In genomic region chr18:70183441-70183840, GRCh38 we compare ENCODE assay signal across 3 cellular contexts.
TF ChIP-seq lines count a peak whose summit lies in the region.

No MANE protein-coding gene starts in this region.

TF ChIP-seq in A549, 52 proteins besides CTCF, POLR2A, EP300 and RAD21:
- TF ChIP-seq TFCP2L1 (CRISPR knock-in tag; IDR thresholded peaks at IDR 0.05) (no peak), HEYL (CRISPR knock-in tag; IDR thresholded peaks at IDR 0.05) (no peak), MAX (IDR thresholded peaks at IDR 0.05) (no peak), ZC3H11A (IDR thresholded peaks at IDR 0.05) (no peak), HOXB5 (CRISPR knock-in tag; IDR thresholded peaks at IDR 0.05) (no peak), JUNB (IDR thresholded peaks at IDR 0.05) (no peak), RFX5 (IDR thresholded peaks at IDR 0.05) (no peak), GATA3 (IDR thresholded peaks at IDR 0.05; ENCODE audit: borderline replicate concordance) (no peak), CBX2 (IDR thresholded peaks at IDR 0.05; ENCODE audit: borderline replicate concordance, low read depth) (no peak)
- TF ChIP-seq, protein P1, sequence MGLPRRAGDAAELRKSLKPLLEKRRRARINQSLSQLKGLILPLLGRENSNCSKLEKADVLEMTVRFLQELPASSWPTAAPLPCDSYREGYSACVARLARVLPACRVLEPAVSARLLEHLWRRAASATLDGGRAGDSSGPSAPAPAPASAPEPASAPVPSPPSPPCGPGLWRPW (IDR thresholded peaks at IDR 0.05) = no peak
- TF ChIP-seq, protein P2, sequence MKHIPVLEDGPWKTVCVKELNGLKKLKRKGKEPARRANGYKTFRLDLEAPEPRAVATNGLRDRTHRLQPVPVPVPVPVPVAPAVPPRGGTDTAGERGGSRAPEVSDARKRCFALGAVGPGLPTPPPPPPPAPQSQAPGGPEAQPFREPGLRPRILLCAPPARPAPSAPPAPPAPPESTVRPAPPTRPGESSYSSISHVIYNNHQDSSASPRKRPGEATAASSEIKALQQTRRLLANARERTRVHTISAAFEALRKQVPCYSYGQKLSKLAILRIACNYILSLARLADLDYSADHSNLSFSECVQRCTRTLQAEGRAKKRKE (CRISPR knock-in tag; IDR thresholded peaks at IDR 0.05; ENCODE audit: low read depth) = no peak
- TF ChIP-seq, protein P3, sequence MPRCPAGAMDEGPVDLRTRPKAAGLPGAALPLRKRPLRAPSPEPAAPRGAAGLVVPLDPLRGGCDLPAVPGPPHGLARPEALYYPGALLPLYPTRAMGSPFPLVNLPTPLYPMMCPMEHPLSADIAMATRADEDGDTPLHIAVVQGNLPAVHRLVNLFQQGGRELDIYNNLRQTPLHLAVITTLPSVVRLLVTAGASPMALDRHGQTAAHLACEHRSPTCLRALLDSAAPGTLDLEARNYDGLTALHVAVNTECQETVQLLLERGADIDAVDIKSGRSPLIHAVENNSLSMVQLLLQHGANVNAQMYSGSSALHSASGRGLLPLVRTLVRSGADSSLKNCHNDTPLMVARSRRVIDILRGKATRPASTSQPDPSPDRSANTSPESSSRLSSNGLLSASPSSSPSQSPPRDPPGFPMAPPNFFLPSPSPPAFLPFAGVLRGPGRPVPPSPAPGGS (IDR thresholded peaks at IDR 0.05) = no peak
- TF ChIP-seq, protein P4, sequence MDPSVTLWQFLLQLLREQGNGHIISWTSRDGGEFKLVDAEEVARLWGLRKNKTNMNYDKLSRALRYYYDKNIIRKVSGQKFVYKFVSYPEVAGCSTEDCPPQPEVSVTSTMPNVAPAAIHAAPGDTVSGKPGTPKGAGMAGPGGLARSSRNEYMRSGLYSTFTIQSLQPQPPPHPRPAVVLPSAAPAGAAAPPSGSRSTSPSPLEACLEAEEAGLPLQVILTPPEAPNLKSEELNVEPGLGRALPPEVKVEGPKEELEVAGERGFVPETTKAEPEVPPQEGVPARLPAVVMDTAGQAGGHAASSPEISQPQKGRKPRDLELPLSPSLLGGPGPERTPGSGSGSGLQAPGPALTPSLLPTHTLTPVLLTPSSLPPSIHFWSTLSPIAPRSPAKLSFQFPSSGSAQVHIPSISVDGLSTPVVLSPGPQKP (IDR thresholded peaks at IDR 0.05; ENCODE audit: low read depth, low read length) = no peak

TF ChIP-seq in HCT116, 20 proteins besides CTCF, POLR2A, EP300 and RAD21:
- no peak for TF ChIP-seq YY1 (IDR thresholded peaks at IDR 0.05; ENCODE audit: extremely low read depth, insufficient replicate concordance, low read depth, low read length)
- TF ChIP-seq REST (IDR thresholded peaks at IDR 0.05; ENCODE audit: low read depth) = no peak
- no peak for TF ChIP-seq TCF7L2 (IDR thresholded peaks at IDR 0.05; ENCODE audit: borderline replicate concordance, extremely low read depth, insufficient read depth, insufficient read length)
- TF ChIP-seq POLR2AphosphoS5 (IDR thresholded peaks at IDR 0.05; ENCODE audit: low read depth, low read length) = no peak
- TF ChIP-seq SP1 (IDR thresholded peaks at IDR 0.05; ENCODE audit: low read depth) = no peak
- TF ChIP-seq, protein P5, sequence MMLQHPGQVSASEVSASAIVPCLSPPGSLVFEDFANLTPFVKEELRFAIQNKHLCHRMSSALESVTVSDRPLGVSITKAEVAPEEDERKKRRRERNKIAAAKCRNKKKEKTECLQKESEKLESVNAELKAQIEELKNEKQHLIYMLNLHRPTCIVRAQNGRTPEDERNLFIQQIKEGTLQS (IDR thresholded peaks at IDR 0.05) = no peak
- no peak for TF ChIP-seq EZH2phosphoT487 (IDR thresholded peaks at IDR 0.05; ENCODE audit: borderline replicate concordance)
- TF ChIP-seq EGR1 (IDR thresholded peaks at IDR 0.05; ENCODE audit: low read depth) = no peak
- no peak for TF ChIP-seq SIN3A (IDR thresholded peaks at IDR 0.05; ENCODE audit: low read depth)
- TF ChIP-seq CBX3 (IDR thresholded peaks at IDR 0.05; ENCODE audit: low read depth) = no peak
- no peak for TF ChIP-seq ELF1 (IDR thresholded peaks at IDR 0.05; ENCODE audit: borderline replicate concordance, low read depth)
- TF ChIP-seq MAX (IDR thresholded peaks at IDR 0.05) = no peak
- no peak for TF ChIP-seq ZFX (IDR thresholded peaks at IDR 0.05)
- TF ChIP-seq SRF (IDR thresholded peaks at IDR 0.05; ENCODE audit: low read depth) = no peak
- no peak for TF ChIP-seq FOSL1 (IDR thresholded peaks at IDR 0.05; ENCODE audit: low read depth)
- no peak for TF ChIP-seq EZH2 (IDR thresholded peaks at IDR 0.05)
- TF ChIP-seq ZNF274 (IDR thresholded peaks at IDR 0.05; ENCODE audit: low read depth, low read length) = no peak
- no peak for TF ChIP-seq JUND (IDR thresholded peaks at IDR 0.05)
- TF ChIP-seq, protein P6, sequence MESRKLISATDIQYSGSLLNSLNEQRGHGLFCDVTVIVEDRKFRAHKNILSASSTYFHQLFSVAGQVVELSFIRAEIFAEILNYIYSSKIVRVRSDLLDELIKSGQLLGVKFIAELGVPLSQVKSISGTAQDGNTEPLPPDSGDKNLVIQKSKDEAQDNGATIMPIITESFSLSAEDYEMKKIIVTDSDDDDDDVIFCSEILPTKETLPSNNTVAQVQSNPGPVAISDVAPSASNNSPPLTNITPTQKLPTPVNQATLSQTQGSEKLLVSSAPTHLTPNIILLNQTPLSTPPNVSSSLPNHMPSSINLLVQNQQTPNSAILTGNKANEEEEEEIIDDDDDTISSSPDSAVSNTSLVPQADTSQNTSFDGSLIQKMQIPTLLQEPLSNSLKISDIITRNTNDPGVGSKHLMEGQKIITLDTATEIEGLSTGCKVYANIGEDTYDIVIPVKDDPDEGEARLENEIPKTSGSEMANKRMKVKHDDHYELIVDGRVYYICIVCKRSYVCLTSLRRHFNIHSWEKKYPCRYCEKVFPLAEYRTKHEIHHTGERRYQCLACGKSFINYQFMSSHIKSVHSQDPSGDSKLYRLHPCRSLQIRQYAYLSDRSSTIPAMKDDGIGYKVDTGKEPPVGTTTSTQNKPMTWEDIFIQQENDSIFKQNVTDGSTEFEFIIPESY (IDR thresholded peaks at IDR 0.05; ENCODE audit: extremely low read depth, insufficient replicate concordance, low read length) = no peak

TF ChIP-seq in GM12878, 131 proteins besides CTCF, POLR2A, EP300 and RAD21:
- TF ChIP-seq SREBF1 (IDR thresholded peaks at IDR 0.05; ENCODE audit: low read length) (no peak), LARP7 (IDR thresholded peaks at IDR 0.05) (no peak), RUNX3 (IDR thresholded peaks at IDR 0.05; ENCODE audit: low read length) (peak; percentile 54; the same call in 1 of the 2 replicates), TCF7 (IDR thresholded peaks at IDR 0.05; ENCODE audit: borderline replicate concordance) (peak; percentile 57; the same call in 1 of the 2 replicates), NR2C1 (IDR thresholded peaks at IDR 0.05) (no peak), YY1 (IDR thresholded peaks at IDR 0.05; ENCODE audit: low read depth, low read length) (peak; percentile 52; the same call in 1 of the 2 replicates), CEBPB (IDR thresholded peaks at IDR 0.05; ENCODE audit: borderline replicate concordance in 1 of 2, low read depth in 2 of 2, low read length in 2 of 2) (no peak)
- TF ChIP-seq, protein P7, sequence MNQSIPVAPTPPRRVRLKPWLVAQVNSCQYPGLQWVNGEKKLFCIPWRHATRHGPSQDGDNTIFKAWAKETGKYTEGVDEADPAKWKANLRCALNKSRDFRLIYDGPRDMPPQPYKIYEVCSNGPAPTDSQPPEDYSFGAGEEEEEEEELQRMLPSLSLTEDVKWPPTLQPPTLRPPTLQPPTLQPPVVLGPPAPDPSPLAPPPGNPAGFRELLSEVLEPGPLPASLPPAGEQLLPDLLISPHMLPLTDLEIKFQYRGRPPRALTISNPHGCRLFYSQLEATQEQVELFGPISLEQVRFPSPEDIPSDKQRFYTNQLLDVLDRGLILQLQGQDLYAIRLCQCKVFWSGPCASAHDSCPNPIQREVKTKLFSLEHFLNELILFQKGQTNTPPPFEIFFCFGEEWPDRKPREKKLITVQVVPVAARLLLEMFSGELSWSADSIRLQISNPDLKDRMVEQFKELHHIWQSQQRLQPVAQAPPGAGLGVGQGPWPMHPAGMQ (IDR thresholded peaks at IDR 0.05; ENCODE audit: borderline replicate concordance) = no peak
